8 cellular contexts compared by ENCODE assay signal in the genomic region with DNA sequence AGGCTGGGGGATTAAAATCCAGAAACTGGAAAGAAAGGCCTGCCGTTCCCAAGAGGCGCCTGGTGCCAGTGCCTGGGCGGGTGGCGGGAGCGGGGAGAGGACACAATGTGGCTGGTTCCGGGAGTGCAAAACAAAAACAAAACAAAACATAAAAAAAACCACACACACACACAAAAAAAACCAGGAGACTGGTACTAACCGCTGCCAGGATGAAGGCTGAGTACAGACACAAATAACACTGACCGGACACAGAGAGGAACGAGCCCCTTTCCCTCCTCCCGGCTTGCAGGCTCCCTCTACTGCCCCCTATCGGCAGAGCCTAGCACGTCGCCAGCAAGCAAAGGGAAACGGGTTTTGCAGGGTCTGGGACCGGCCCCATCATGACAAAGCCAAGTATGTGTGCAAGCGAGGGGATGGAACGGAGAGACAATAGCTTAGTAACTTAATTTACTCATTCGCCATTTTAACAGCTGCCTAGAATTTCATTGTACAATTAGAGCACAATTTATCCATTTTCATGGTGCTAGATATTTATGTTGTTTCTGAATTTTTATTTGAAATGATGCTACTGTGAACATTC. TPM values are rescaled to one million over a fixed set of nuclear protein-coding genes. Genes with fewer than 3 reads are reported as not detected.
DNase-seq lines count a peak whose midpoint lies in the region; ATAC-seq and TF ChIP-seq lines count a peak whose summit lies in the region.

No MANE protein-coding gene starts in this region.

- no peaks in the 10 kb centered on the region for H3K27me3 ChIP-seq in CD8-positive, alpha-beta memory T cell (ENCODE audit: insufficient read depth, low read length, poor library complexity, severe bottlenecking)
- H3K27me3 ChIP-seq in HUES48 (ENCODE audit: control insufficient read depth, insufficient read depth, low read length) = no peaks in the 10 kb centered on the region
- H3K27me3 ChIP-seq in Peyer's patch = no peaks in the 10 kb centered on the region

- peak overlapping the region in 7 of 8 donors; percentile 0 to 80 (median 53) for H3K27ac Mint-ChIP-seq in CD8-positive, alpha-beta memory T cell
- H3K27ac Mint-ChIP-seq in natural killer cell = peak overlapping the region; percentile 55 to 87
- peak overlapping the region; percentile 76 for H3K27ac Mint-ChIP-seq in stimulated activated naive B cell treated with anti-CD40 and anti-IgM and Interleukin-4, amounts not matched to agents 10 μg/mL and 1 μg/mL and 100 μg/mL, for 72 hours

- H3K36me3 Mint-ChIP-seq in CD8-positive, alpha-beta memory T cell = no peaks in the 10 kb centered on the region
- no peaks in the 10 kb centered on the region for H3K36me3 Mint-ChIP-seq in natural killer cell
- H3K36me3 Mint-ChIP-seq in stimulated activated naive B cell treated with anti-CD40 and anti-IgM and Interleukin-4, amounts not matched to agents 10 μg/mL and 1 μg/mL and 100 μg/mL, for 72 hours = no peaks in the 10 kb centered on the region

- no peaks in the 10 kb centered on the region for H3K36me3 ChIP-seq in CD8-positive, alpha-beta memory T cell (ENCODE audit: insufficient read depth, low read length)
- H3K36me3 ChIP-seq in HUES48 (ENCODE audit: control insufficient read depth, insufficient read depth, low read length) (no peaks in the 10 kb centered on the region), Peyer's patch (no peaks in the 10 kb centered on the region)

- H3K27ac ChIP-seq in CD8-positive, alpha-beta memory T cell (ENCODE audit: low read depth, low read length) = no peak overlapping the region
- no peak overlapping the region for H3K27ac ChIP-seq in HUES48 (ENCODE audit: low read depth, low read length)
- no peak overlapping the region for H3K27ac ChIP-seq in Peyer's patch

- no peak for TF ChIP-seq POLR2A in Peyer's patch (IDR thresholded peaks at IDR 0.05)

- H3K9me3 Mint-ChIP-seq in CD8-positive, alpha-beta memory T cell = peaks cover 0 to 4% (median 0%) of the 10 kb centered on the region in 5 donors
- H3K9me3 Mint-ChIP-seq in natural killer cell = no peaks in the 10 kb centered on the region
- no peaks in the 10 kb centered on the region for H3K9me3 Mint-ChIP-seq in stimulated activated naive B cell treated with anti-CD40 and anti-IgM and Interleukin-4, amounts not matched to agents 10 μg/mL and 1 μg/mL and 100 μg/mL, for 72 hours

- H3K4me3 Mint-ChIP-seq in CD8-positive, alpha-beta memory T cell = peak overlapping the region; percentile 29 to 83 (median 80)
- peak overlapping the region; percentile 86 for H3K4me3 Mint-ChIP-seq in natural killer cell
- H3K4me3 Mint-ChIP-seq in stimulated activated naive B cell treated with anti-CD40 and anti-IgM and Interleukin-4, amounts not matched to agents 10 μg/mL and 1 μg/mL and 100 μg/mL, for 72 hours = peak overlapping the region; percentile 80 to 85

- H3K4me1 ChIP-seq in CD8-positive, alpha-beta memory T cell (ENCODE audit: insufficient read depth, low read length) = peaks cover 9% of the 10 kb centered on the region
- H3K4me1 ChIP-seq in HUES48 (ENCODE audit: control insufficient read depth, insufficient read depth, low read length) = peaks cover 5% of the 10 kb centered on the region; the same call in 1 of the 2 replicates
- H3K4me1 ChIP-seq in Peyer's patch = peaks cover 0 to 5% (median 0%) of the 10 kb centered on the region in 4 donors

- H3K4me1 Mint-ChIP-seq in CD8-positive, alpha-beta memory T cell = peaks cover 14 to 18% (median 14%) of the 10 kb centered on the region in 3 donors
- peaks cover 8 to 17% of the 10 kb centered on the region in 2 donors for H3K4me1 Mint-ChIP-seq in natural killer cell
- H3K4me1 Mint-ChIP-seq in stimulated activated naive B cell treated with anti-CD40 and anti-IgM and Interleukin-4, amounts not matched to agents 10 μg/mL and 1 μg/mL and 100 μg/mL, for 72 hours = peaks cover 6 to 16% of the 10 kb centered on the region in 2 donors

- H3K27me3 Mint-ChIP-seq in CD8-positive, alpha-beta memory T cell = peaks cover 1 to 2% of the 10 kb centered on the region in 2 donors
- peaks cover 0 to 3% of the 10 kb centered on the region in 2 donors for H3K27me3 Mint-ChIP-seq in natural killer cell (ENCODE audit: low read depth in 2 of 2)
- no peaks in the 10 kb centered on the region for H3K27me3 Mint-ChIP-seq in stimulated activated naive B cell treated with anti-CD40 and anti-IgM and Interleukin-4, amounts not matched to agents 10 μg/mL and 1 μg/mL and 100 μg/mL, for 72 hours

- intact Hi-C loops in natural killer cell (cut with micrococcal nuclease) = loop anchor here (5.0 kb wide), 1 partner anchor 125 kb away; a partner anchor contains a TSS

- CTCF ChIA-PET in CD8-positive, alpha-beta memory T cell (lab: Charles Lee) = interaction anchor here (0.6 to 8.8 kb wide), 26 partner anchors 8 to 533 kb away, joined by 3 to 68 read pairs (median 4); a partner anchor contains a TSS

- peak overlapping the region; percentile 55; the same call in 1 of the 2 replicates for H3K9ac ChIP-seq in HUES48 (ENCODE audit: low read depth, low read length)

- H3K9me3 ChIP-seq in CD8-positive, alpha-beta memory T cell (ENCODE audit: low read length) = no peaks in the 10 kb centered on the region
- H3K9me3 ChIP-seq in HUES48 (ENCODE audit: control insufficient read depth, insufficient read depth, low read length) = no peaks in the 10 kb centered on the region
- H3K9me3 ChIP-seq in Peyer's patch = no peaks in the 10 kb centered on the region

- ATAC-seq in GM19452 (IDR thresholded peaks at IDR 0.05; ENCODE audit: unreplicated experiment) = peak; percentile 86
- ATAC-seq in natural killer cell = peak; percentile 91 to 96 (median 94)
- ATAC-seq in stimulated activated naive B cell treated with anti-CD40 and anti-IgM and Interleukin-4, amounts not matched to agents 10 μg/mL and 1 μg/mL and 100 μg/mL, for 72 hours (replicated peaks) = peak; percentile 95

- POLR2A ChIA-PET in CD8-positive, alpha-beta memory T cell (lab: Charles Lee) = interaction anchor here (0.9 kb wide), 1 partner anchor 179 kb away, joined by 3 read pairs; no protein-coding TSS in a partner anchor

- peak; percentile 79 to 96 (median 90) for TF ChIP-seq CTCF in Peyer's patch (IDR thresholded peaks at IDR 0.05)
- peak; percentile 99 for TF ChIP-seq CTCF in fibroblast of the aortic adventitia (IDR thresholded peaks at IDR 0.05; ENCODE audit: insufficient read depth, low read length)
- TF ChIP-seq CTCF in natural killer cell (IDR thresholded peaks at IDR 0.05) = peak; percentile 99

- peak; percentile 66 to 85 (median 73) for DNase-seq in CD8-positive, alpha-beta memory T cell
- DNase-seq in Peyer's patch = peak; percentile 77 to 92 (median 82)
- peak; percentile 58 for DNase-seq in activated T-helper 1 cell treated with Interleukin-2 at 50 U/mL for 16 hours (ENCODE audit: low read depth)
- DNase-seq in fibroblast of the aortic adventitia (ENCODE audit: low read depth) = peak; percentile 84
- peak; percentile 77 for DNase-seq in natural killer cell
- DNase-seq in stimulated activated naive B cell treated with anti-CD40 and anti-IgM and Interleukin-4, amounts not matched to agents 10 μg/mL and 1 μg/mL and 100 μg/mL, for 72 hours = peak; percentile 72

- H3K4me3 ChIP-seq in CD8-positive, alpha-beta memory T cell (ENCODE audit: low read length) = peak overlapping the region; percentile 10
- peak overlapping the region; percentile 62 for H3K4me3 ChIP-seq in HUES48 (ENCODE audit: low read depth, low read length)
- peak overlapping the region; percentile 12 to 46 (median 36) for H3K4me3 ChIP-seq in Peyer's patch
- H3K4me3 ChIP-seq in fibroblast of the aortic adventitia (ENCODE audit: low read depth, low read length) = peak overlapping the region; percentile 47

RNA-seq across cellular contexts. Expression of a gene that starts 17.9 kb away (rescaled TPM):
- 10 to 100 TPM; 50.4 to 58.8 TPM for total RNA-seq in CD8-positive, alpha-beta memory T cell
- polyA plus RNA-seq in CD8-positive, alpha-beta memory T cell = 35.5 TPM
- 100 to 1,000 TPM in 1 of 4 donors, 10 to 100 TPM in 3; 50.8 to 132 (median 67.1) TPM for total RNA-seq in Peyer's patch
- 28.0 and 108 TPM in 2 replicates for total RNA-seq in fibroblast of the aortic adventitia (ENCODE audit: low replicate concordance)
- total RNA-seq in natural killer cell = 100 to 1,000 TPM in 1 of 3 donors, 10 to 100 TPM in 2; 85.1 to 116 (median 93.4) TPM

Comparison
In these comparisons a context has a peak if more than half of its experiments do, and no peak if none do; other contexts are left out.
1. H3K4me3 ChIP-seq: peak in every context shown above with its lines; median percentile 62 in HUES48; 47 in fibroblast of the aortic adventitia; 36 in Peyer's patch; 10 in CD8-positive, alpha-beta memory T cell.